Comparison of ENCODE assay signal across 8 cellular contexts in the genomic region with DNA sequence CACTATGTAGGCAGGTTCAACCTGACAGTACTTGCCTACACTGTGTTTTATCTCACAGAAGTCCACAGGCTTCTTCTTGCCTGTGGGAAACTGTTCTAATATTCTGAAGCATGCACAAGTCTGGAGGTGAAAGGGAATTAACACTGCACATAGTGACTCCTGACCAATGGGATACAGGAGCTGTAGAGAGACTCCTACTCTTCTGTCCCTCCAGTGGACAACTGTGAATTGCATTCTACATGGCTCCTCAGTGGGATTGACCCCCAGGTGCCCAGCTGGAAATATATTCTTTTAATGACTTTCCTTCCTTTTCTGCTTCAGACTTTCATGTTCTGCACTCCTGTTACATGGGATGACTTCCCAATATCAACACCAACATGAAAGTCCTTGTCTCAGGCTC. TPM values are rescaled to one million over a fixed set of nuclear protein-coding genes. Genes with fewer than 3 reads are reported as not detected.
A peak's percentile ranks its signal among the peaks of the same experiment; 100 is the strongest.
DNase-seq lines count a peak whose midpoint lies in the region; ATAC-seq, FAIRE-seq and TF ChIP-seq lines count a peak whose summit lies in the region.

No MANE protein-coding gene starts in this region.

- H3K9me3 Mint-ChIP-seq in activated CD4-positive, alpha-beta memory T cell treated with anti-CD3 and anti-CD28 coated beads for 36 hours, result no peaks in the 10 kb centered on the region

- no peaks in the 10 kb centered on the region for H3K36me3 ChIP-seq in BE2C

- TF ChIP-seq POLR2A in H54 (IDR thresholded peaks at IDR 0.05; ENCODE audit: low read depth, low read length), result no peak

- CTCF ChIA-PET in activated CD4-positive, alpha-beta memory T cell treated with anti-CD3 and anti-CD28 coated beads for 36 hours (lab: Charles Lee), result no interaction called here

- peaks cover 1% of the 10 kb centered on the region for H3K27me3 Mint-ChIP-seq in activated CD4-positive, alpha-beta memory T cell treated with anti-CD3 and anti-CD28 coated beads for 36 hours

- no peaks in the 10 kb centered on the region for H3K36me3 Mint-ChIP-seq in activated CD4-positive, alpha-beta memory T cell treated with anti-CD3 and anti-CD28 coated beads for 36 hours

- FAIRE-seq in H54 (lab: Jason Lieb, UNC), result peak; percentile 60

- H3K27ac Mint-ChIP-seq in activated CD4-positive, alpha-beta memory T cell treated with anti-CD3 and anti-CD28 coated beads for 36 hours, result no peak overlapping the region

- H3K4me3 ChIP-seq in BE2C (ENCODE audit: low read depth, low read length), result no peak overlapping the region

- TF ChIP-seq CTCF in BE2C (IDR thresholded peaks at IDR 0.05; ENCODE audit: low read depth, low read length), result peak; percentile 44

- no peaks in the 10 kb centered on the region for H3K4me1 ChIP-seq in BE2C

- POLR2A ChIA-PET in activated CD4-positive, alpha-beta memory T cell treated with anti-CD3 and anti-CD28 coated beads for 36 hours (lab: Charles Lee), result no interaction called here

- no peak overlapping the region for H3K4me3 Mint-ChIP-seq in activated CD4-positive, alpha-beta memory T cell treated with anti-CD3 and anti-CD28 coated beads for 36 hours

- H3K4me1 Mint-ChIP-seq in activated CD4-positive, alpha-beta memory T cell treated with anti-CD3 and anti-CD28 coated beads for 36 hours (ENCODE audit: low read depth), result peaks cover 4% of the 10 kb centered on the region

- intact Hi-C loops in activated CD4-positive, alpha-beta memory T cell treated with anti-CD3 and anti-CD28 coated beads for 36 hours (cut with micrococcal nuclease), result loop anchor here (1.0 kb wide), 1 partner anchor 8 kb away; no protein-coding TSS in a partner anchor

- no peaks in the 10 kb centered on the region for H3K9me3 ChIP-seq in BE2C

- H3K27me3 ChIP-seq in BE2C, result no peaks in the 10 kb centered on the region

- ATAC-seq in GM18498 (IDR thresholded peaks at IDR 0.05; ENCODE audit: unreplicated experiment), result no peak

- no peak for DNase-seq in BE2C
- peak; percentile 30 for DNase-seq in H54 (ENCODE audit: insufficient read length, low spot score)
- DNase-seq in RPMI8226, result peak; percentile 23
- DNase-seq in iPS-NIHi7 (ENCODE audit: extremely low spot score), result peak; percentile 29
- no peak for DNase-seq in activated CD4-positive, alpha-beta memory T cell treated with anti-CD3 and anti-CD28 coated beads for 36 hours
- DNase-seq in stimulated activated CD4-positive, alpha-beta T cell treated with anti-CD3 and anti-CD28 coated beads, Interleukin-2, amount 100 ng/mL, for 24 hours, result no peak
- DNase-seq in NCI-H2107 treated with DMSO at 0.1 percent for 48 hours (lab: John Stamatoyannopoulos, UW; ENCODE audit: unreplicated experiment), result no peak

RNA-seq across cellular contexts. Expression of gene YIPF6, which starts 8.2 kb away (rescaled TPM):
- 22.7 TPM for polyA plus RNA-seq in BE2C (2012; ENCODE audit: insufficient read depth, insufficient read length, low read depth)
- 10 to 100 TPM; 24.2 to 26.1 TPM for total RNA-seq in activated CD4-positive, alpha-beta memory T cell treated with anti-CD3 and anti-CD28 coated beads for 36 hours

RNA-seq across cellular contexts. Expression of gene OPHN1, which starts 57.3 kb away (rescaled TPM):
- polyA plus RNA-seq in BE2C (2012; ENCODE audit: insufficient read depth, insufficient read length, low read depth), result not detected
- under 1 TPM; 0.21 to 0.46 TPM for total RNA-seq in activated CD4-positive, alpha-beta memory T cell treated with anti-CD3 and anti-CD28 coated beads for 36 hours

Comparison
In these comparisons a context has a peak if more than half of its experiments do, and no peak if none do; other contexts are left out.
1. DNase-seq: peak in H54 (single experiment), RPMI8226 (single experiment) and iPS-NIHi7 (single experiment); none in BE2C (single experiment), activated CD4-positive, alpha-beta memory T cell treated with anti-CD3 and anti-CD28 coated beads for 36 hours (single experiment), stimulated activated CD4-positive, alpha-beta T cell treated with anti-CD3 and anti-CD28 coated beads, Interleukin-2, amount 100 ng/mL, for 24 hours (0 of 2) and NCI-H2107 treated with DMSO at 0.1 percent for 48 hours (single experiment).